9 cellular contexts compared by ENCODE assay signal in the genomic region with DNA sequence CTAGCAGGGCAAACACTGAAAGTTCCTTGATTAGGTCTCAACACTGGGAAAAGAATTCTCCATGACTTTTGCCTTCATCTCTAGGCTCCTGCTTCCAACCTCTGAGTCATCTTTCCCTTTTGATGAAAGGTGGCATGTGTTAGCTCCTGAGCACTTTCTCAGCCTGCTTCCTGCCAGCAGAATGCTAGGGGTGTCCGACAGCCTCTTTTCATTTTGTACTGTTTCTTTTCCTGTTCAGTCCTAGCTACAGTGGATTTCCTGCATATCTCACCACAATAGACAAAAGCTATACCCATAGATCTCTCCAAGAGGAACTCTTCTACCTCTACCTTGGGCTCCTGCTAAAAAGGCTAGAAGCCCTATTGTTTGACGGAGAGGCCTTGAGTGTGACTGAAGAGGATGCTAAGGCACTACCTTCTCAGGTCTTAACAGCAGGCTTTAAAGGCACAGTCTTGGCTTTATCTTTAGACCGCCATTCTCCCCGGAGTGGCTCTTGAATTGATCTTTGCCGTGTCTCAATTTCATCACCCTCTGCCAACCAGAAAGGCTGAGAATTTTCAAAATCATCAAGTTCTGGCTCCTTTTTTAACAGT.
DNase-seq lines count a peak whose midpoint lies in the region; ATAC-seq and TF ChIP-seq lines count a peak whose summit lies in the region.
"Had no signal": no experiment of that assay in that cellular context is flagged by ENCODE, and none has a peak within 500 bp of the region (broad histone marks: within the 10 kb centered on the region; RNA-seq: fewer than 3 reads in every experiment).

No MANE protein-coding gene starts in this region.

- no peak for DNase-seq in breast epithelium (ENCODE audit: low spot score in 2 of 2)
- DNase-seq in right lobe of liver: no peak
- DNase-seq in stimulated activated CD4-positive, alpha-beta T cell treated with anti-CD3 and anti-CD28 coated beads, Interleukin-12 subunit alpha, Interleukin-12 subunit beta, amount 100 ng/mL, for 4 hours: no peak
- no peak for DNase-seq in NK-92 (lab: John Stamatoyannopoulos, UW; ENCODE audit: unreplicated experiment)
- no peak for DNase-seq in T1000 (lab: John Stamatoyannopoulos, UW)
- DNase-seq: NCI-H1048 had no signal

- TF ChIP-seq CTCF in 22Rv1 (IDR thresholded peaks at IDR 0.05) (no peak), breast epithelium (IDR thresholded peaks at IDR 0.05) (no peak), right lobe of liver (IDR thresholded peaks at IDR 0.05) (no peak)

- H3K4me1 ChIP-seq in HUES48 (ENCODE audit: control insufficient read depth, insufficient read depth, low read length) (peaks cover 27% of the 10 kb centered on the region), breast epithelium (peaks cover 9 to 14% of the 10 kb centered on the region in 2 donors), right lobe of liver (no peaks in the 10 kb centered on the region)

- H3K27ac ChIP-seq in 22Rv1: 0 out of 2 replicates have a peak overlapping the region, but pooled peaks have one; percentile 7
- H3K27ac ChIP-seq in HUES48 (ENCODE audit: low read depth, low read length): peak overlapping the region; percentile 75
- peak overlapping the region; percentile 32 to 37 for H3K27ac ChIP-seq in breast epithelium
- no peak overlapping the region for H3K27ac ChIP-seq in right lobe of liver

- WGBS in right lobe of liver (ENCODE audit: insufficient coverage, low coverage, low lambda C conversion rate, missing lambda C conversion rate): 50% methylated on average over 3 of the region's 5 CpGs

- TF ChIP-seq POLR2A in breast epithelium (IDR thresholded peaks at IDR 0.05): no peak
- no peak for TF ChIP-seq POLR2A in right lobe of liver (IDR thresholded peaks at IDR 0.05)

- H3K4me3 ChIP-seq in HUES48 (ENCODE audit: low read depth, low read length) (no peak overlapping the region), breast epithelium (no peak overlapping the region), right lobe of liver (no peak overlapping the region)

- H3K36me3 ChIP-seq in HUES48 (ENCODE audit: control insufficient read depth, insufficient read depth, low read length): no peaks in the 10 kb centered on the region
- no peaks in the 10 kb centered on the region for H3K36me3 ChIP-seq in breast epithelium
- H3K36me3 ChIP-seq in right lobe of liver: no peaks in the 10 kb centered on the region

- no peaks in the 10 kb centered on the region for H3K9me3 ChIP-seq in HUES48 (ENCODE audit: control insufficient read depth, insufficient read depth, low read length)
- no peaks in the 10 kb centered on the region for H3K9me3 ChIP-seq in breast epithelium
- H3K9me3 ChIP-seq in right lobe of liver: no peaks in the 10 kb centered on the region

- H3K27me3 ChIP-seq in HUES48 (ENCODE audit: control insufficient read depth, insufficient read depth, low read length) (no peaks in the 10 kb centered on the region), breast epithelium (no peaks in the 10 kb centered on the region), right lobe of liver (no peaks in the 10 kb centered on the region)

- ATAC-seq in right lobe of liver: peak; percentile 31 to 82 (median 49)
- ATAC-seq in HG02870 (IDR thresholded peaks at IDR 0.05; ENCODE audit: unreplicated experiment): no peak

- intact Hi-C loops in breast epithelium (cut with DNase I; ENCODE audit: low total_unique reads) (no loop called here), right lobe of liver (cut with DNase I) (no loop called here)

- no peak overlapping the region for H3K9ac ChIP-seq in HUES48 (ENCODE audit: low read depth, low read length)

Comparison
In these comparisons a context has a peak if more than half of its experiments do, and no peak if none do; other contexts are left out.
1. H3K27ac ChIP-seq: peak in 22Rv1 (single experiment), HUES48 (single experiment) and breast epithelium (2 of 2); none in right lobe of liver (0 of 3).